Comparison of ENCODE assay signal across 19 cellular contexts in genomic region chr6:7557652-7558051, GRCh38. TPM values are rescaled to one million over a fixed set of nuclear protein-coding genes. Genes with fewer than 3 reads are reported as not detected.
DNase-seq lines count a peak whose midpoint lies in the region; ATAC-seq, FAIRE-seq and TF ChIP-seq lines count a peak whose summit lies in the region.
"Had no signal": no experiment of that assay in that cellular context is flagged by ENCODE, and none has a peak within 500 bp of the region (broad histone marks: within the 10 kb centered on the region; RNA-seq: fewer than 3 reads in every experiment).

No MANE protein-coding gene starts in this region.

- H3K4me3 ChIP-seq in A549, result no peak overlapping the region
- H3K4me3 ChIP-seq in IMR-90 (ENCODE audit: insufficient read depth, low read depth, low read length), result no peak overlapping the region
- no peak overlapping the region for H3K4me3 ChIP-seq in prostate gland

- H2AFZ ChIP-seq in IMR-90 (replicated peaks; ENCODE audit: low read length, poor library complexity), result no peak overlapping the region

- H3K36me3 Mint-ChIP-seq in WTC11, result peaks cover 47% of the 10 kb centered on the region
- H3K36me3 Mint-ChIP-seq: CD14-positive monocyte; CD8-positive, alpha-beta T cell had no signal

- no peak overlapping the region for H2BK5ac ChIP-seq in IMR-90 (ENCODE audit: low read depth, low read length, poor library complexity, severe bottlenecking)

- no peak overlapping the region for H3K18ac ChIP-seq in IMR-90 (ENCODE audit: low read depth, low read length)

- TF ChIP-seq CTCF in A549 (IDR thresholded peaks at IDR 0.05) (no peak), IMR-90 (conservative IDR thresholded peaks at IDR 0.05; ENCODE audit: low read depth, low read length) (no peak), WTC11 (IDR thresholded peaks at IDR 0.05) (no peak), prostate gland (IDR thresholded peaks at IDR 0.05) (no peak)

- 0 out of 2 replicates have a peak overlapping the region, but pooled peaks have one; percentile 43 for H3K27ac Mint-ChIP-seq in WTC11
- H3K27ac Mint-ChIP-seq: CD14-positive monocyte; CD8-positive, alpha-beta T cell; HFFc6 had no signal

- H3K36me3 ChIP-seq in IMR-90 (ENCODE audit: control insufficient read depth, insufficient read depth, low read length) (peaks cover 4% of the 10 kb centered on the region; the same call in 1 of the 2 replicates), prostate gland (no peaks in the 10 kb centered on the region)
- H3K36me3 ChIP-seq: BE2C had no signal

- dilution Hi-C loops in IMR-90 (cut with HindIII; ENCODE audit: low sequenced_read_pairs, unreplicated experiment), result no loop called here

- no TSS peak for BruUV-seq in IMR-90 (replicated peaks; lab: Mats Ljungman, UMichigan)

- no peaks in the 10 kb centered on the region for H3K9me3 ChIP-seq in A549
- no peaks in the 10 kb centered on the region for H3K9me3 ChIP-seq in IMR-90 (ENCODE audit: control insufficient read depth, insufficient read depth, low read length)
- no peaks in the 10 kb centered on the region for H3K9me3 ChIP-seq in prostate gland
- H3K9me3 ChIP-seq: BE2C had no signal

- no peak overlapping the region for H2AK9ac ChIP-seq in IMR-90 (replicated peaks; ENCODE audit: low read depth, low read length, poor library complexity)

- H3K27me3 Mint-ChIP-seq in WTC11 (ENCODE audit: low read depth), result no peaks in the 10 kb centered on the region

- no peak overlapping the region for H3K56ac ChIP-seq in IMR-90 (ENCODE audit: extremely low read depth, insufficient read depth, low read length)

- CTCF ChIA-PET in A549 (lab: Yijun Ruan, JAX), result interaction anchor here (0.5 kb wide), 1 partner anchor 92 kb away, joined by 4 read pairs; no protein-coding TSS in a partner anchor
- CTCF ChIA-PET in IMR-90 (lab: Yijun Ruan, JAX), result no interaction called here
- CTCF ChIA-PET in WTC11 (lab: Charles Lee), result no interaction called here

- H2AK5ac ChIP-seq in IMR-90 (ENCODE audit: low read depth, low read length), result no peak overlapping the region

- TF ChIP-seq POLR2A in A549 (IDR thresholded peaks at IDR 0.05; ENCODE audit: low read length) (no peak), IMR-90 (IDR thresholded peaks at IDR 0.05; ENCODE audit: low read depth, low read length) (no peak), prostate gland (IDR thresholded peaks at IDR 0.05) (no peak)

- H3K27me3 ChIP-seq in IMR-90 (ENCODE audit: control insufficient read depth, insufficient read depth, low read length), result no peaks in the 10 kb centered on the region; the same call in 1 of the 2 replicates
- no peaks in the 10 kb centered on the region for H3K27me3 ChIP-seq in prostate gland (replicated peaks; ENCODE audit: insufficient read depth)

- H3K14ac ChIP-seq in IMR-90 (replicated peaks; ENCODE audit: low read depth, low read length), result no peak overlapping the region

- TF ChIP-seq RAD21 in A549 (conservative IDR thresholded peaks at IDR 0.05 in 1 of 2, IDR thresholded peaks at IDR 0.05 in 1 of 2), result no peak
- TF ChIP-seq RAD21 in IMR-90 (IDR thresholded peaks at IDR 0.05; ENCODE audit: low read length), result no peak

- in situ Hi-C loops in IMR-90 (cut with MboI; ENCODE audit: low sequenced_read_pairs), result no loop called here

- FAIRE-seq in A549 (lab: Jason Lieb, UNC), result no peak
- FAIRE-seq: A204.1, GM12892, GM19239 had no signal

- H3K79me1 ChIP-seq in IMR-90 (ENCODE audit: low read depth in 1 of 2, low read length in 2 of 2), result peaks cover 3 to 16% of the 10 kb centered on the region in 2 experiments; a peak in 1 of 4 replicates

- peaks cover 7% of the 10 kb centered on the region for H3K4me1 Mint-ChIP-seq in WTC11
- H3K4me1 Mint-ChIP-seq: CD14-positive monocyte had no signal

- DNase-seq in A549 (ENCODE audit: low read depth in 1 of 2, low spot score in 1 of 2), result no peak
- DNase-seq in IMR-90, result no peak
- no peak for DNase-seq in WTC11 (ENCODE audit: low spot score)
- DNase-seq in prostate gland (ENCODE audit: low spot score), result no peak
- DNase-seq in NCI-H1930 (lab: John Stamatoyannopoulos, UW), result no peak
- no peak for DNase-seq in activated T-cell treated with anti-CD3 and anti-CD28 coated beads for 4 hours
- DNase-seq: BE2C; CD8-positive, alpha-beta T cell; COR-L47; DND-41; GDM1; HCEC 1CT; HFFc6 had no signal

- H2BK15ac ChIP-seq in IMR-90 (ENCODE audit: low read depth, low read length), result no peak overlapping the region

- no peak overlapping the region for H3K4ac ChIP-seq in IMR-90 (ENCODE audit: low read depth, low read length)

- no peak overlapping the region for H4K5ac ChIP-seq in IMR-90 (ENCODE audit: low read depth, low read length)

- no peak overlapping the region for H3K23ac ChIP-seq in IMR-90 (ENCODE audit: low read depth, low read length)

- H2BK20ac ChIP-seq in IMR-90 (ENCODE audit: low read depth, low read length), result no peak overlapping the region

- POLR2A ChIA-PET in A549 (lab: Yijun Ruan, JAX) (no interaction called here), IMR-90 (lab: Charles Lee; ENCODE audit: unreplicated experiment) (no interaction called here), WTC11 (lab: Charles Lee) (no interaction called here)

- intact Hi-C loops in IMR-90 (cut with micrococcal nuclease), result no loop called here
- intact Hi-C loops in prostate gland (cut with DNase I), result no loop called here

- ATAC-seq in A549 (no peak), IMR-90 (ENCODE audit: low read depth) (no peak), WTC11 (no peak), GM19035 (IDR thresholded peaks at IDR 0.05; ENCODE audit: unreplicated experiment) (no peak)
- ATAC-seq: CD8-positive, alpha-beta T cell had no signal

- H3K4me2 ChIP-seq in A549 (no peak overlapping the region), IMR-90 (ENCODE audit: low read depth, low read length) (no peak overlapping the region)

- no peak for TF ChIP-seq EP300 in A549 (IDR thresholded peaks at IDR 0.05)

- H4K91ac ChIP-seq in IMR-90 (ENCODE audit: insufficient read depth, low read depth, low read length), result no peak overlapping the region

- H3K9me3 Mint-ChIP-seq in WTC11, result no peaks in the 10 kb centered on the region
- H3K9me3 Mint-ChIP-seq: CD14-positive monocyte; CD8-positive, alpha-beta T cell; HFFc6 had no signal

- no peak overlapping the region for H3K9ac ChIP-seq in IMR-90 (ENCODE audit: low read depth, low read length)

- peaks cover 10% of the 10 kb centered on the region; the same call in 1 of the 2 replicates for H3K9me1 ChIP-seq in IMR-90 (ENCODE audit: insufficient read depth, low read length)

- WGBS in A549 (ENCODE audit: missing lambda C conversion rate), result 83% methylated on average over 2 of the region's 2 CpGs
- WGBS in IMR-90 (ENCODE audit: extremely low coverage in 2 of 2, insufficient read length in 1 of 2), 2 experiments, result no CpG with 5 or more reads among the region's 2 CpGs
- 32% methylated on average over 2 of the region's 2 CpGs for WGBS in prostate gland

- H4K20me1 ChIP-seq in IMR-90 (ENCODE audit: insufficient read depth, low read length), result no peaks in the 10 kb centered on the region; the same call in 1 of the 2 replicates

- H4K8ac ChIP-seq in IMR-90 (ENCODE audit: low read depth in 2 of 2, low read length in 2 of 2), result no peak overlapping the region

- H2BK120ac ChIP-seq in IMR-90 (ENCODE audit: low read depth, low read length), result no peak overlapping the region

- H3K4me1 ChIP-seq in A549 (no peaks in the 10 kb centered on the region), IMR-90 (ENCODE audit: control insufficient read depth, insufficient read depth, low read length) (0 out of 2 replicates have a peak, but pooled peaks cover 3% of the 10 kb centered on the region), prostate gland (replicated peaks) (peaks cover 9% of the 10 kb centered on the region)
- H3K4me1 ChIP-seq: BE2C had no signal

- no peak overlapping the region for H3K4me3 Mint-ChIP-seq in WTC11
- H3K4me3 Mint-ChIP-seq: CD8-positive, alpha-beta T cell; HFFc6 had no signal

- H3K27ac ChIP-seq in A549 (no peak overlapping the region), IMR-90 (ENCODE audit: insufficient read depth, low read length) (no peak overlapping the region), prostate gland (peak overlapping the region; percentile 61 to 67)
- H3K27ac ChIP-seq: HL-60 had no signal

TF ChIP-seq in A549, 52 proteins besides CTCF, POLR2A, EP300 and RAD21 (continues in another document):
- TF ChIP-seq HEYL (CRISPR knock-in tag; IDR thresholded peaks at IDR 0.05) (no peak), JUNB (IDR thresholded peaks at IDR 0.05) (no peak), MAFK (IDR thresholded peaks at IDR 0.05; ENCODE audit: partially characterized antibody) (peak; percentile 48)

TF ChIP-seq in IMR-90, 13 proteins besides CTCF, POLR2A, EP300 and RAD21:
- no peak for TF ChIP-seq RFX5 (IDR thresholded peaks at IDR 0.05; ENCODE audit: low read depth, low read length)
- TF ChIP-seq MAFK (IDR thresholded peaks at IDR 0.05; ENCODE audit: low read depth, low read length), result peak; percentile 71
- no peak for TF ChIP-seq FOS (IDR thresholded peaks at IDR 0.05; ENCODE audit: low read depth, low read length)

TF ChIP-seq in WTC11, 78 proteins besides CTCF, POLR2A, EP300 and RAD21 (continues in another document):
- no peak for TF ChIP-seq CREM (CRISPR knock-in tag; IDR thresholded peaks at IDR 0.05)

RNA-seq across cellular contexts. Expression of gene DSP, which starts 16.2 kb away (rescaled TPM):
- polyA plus RNA-seq in A549 (2011; rRNA removed) (34.1 and 45.4 TPM in 2 replicates), A549 (2017; fragmentation: RNase III; extraction: RNeasy Plus Mini Kit Qiagen cat#74134 plus additional on column Dnase treatment) (12.9 to 15.2 TPM (median 14.1 TPM) in 3 replicates), IMR-90 (2012; rRNA removed) (6.8 and 7.1 TPM in 2 replicates)
- 5.0 and 5.3 TPM in 2 replicates for polyA plus RNA-seq in A549 (2012; cell fraction: cytosol; rRNA removed)
- 10.2 and 13.4 TPM in 2 replicates for polyA plus RNA-seq in A549 (2012; cell fraction: nucleus; rRNA removed)
- 60.2 and 72.2 TPM in 2 replicates for polyA minus RNA-seq in A549 (2011; rRNA and poly(A)+ RNA removed)
- total RNA-seq in IMR-90 (2012; rRNA removed) (20.1 and 23.6 TPM in 2 replicates), WTC11 (2021) (74.5 to 77.0 TPM (median 76.1 TPM) in 3 replicates), prostate gland (100 to 1,000 TPM in 1 of 2 donors, 10 to 100 TPM in 1; 60.6 to 211 TPM)
- polyA plus RNA-seq in IMR-90 (2012; cell fraction: cytosol; rRNA removed), result 2.5 and 2.9 TPM in 2 replicates
- polyA plus RNA-seq in IMR-90 (2012; cell fraction: nucleus; rRNA removed; ENCODE audit: low replicate concordance), result 4.1 and 10.9 TPM in 2 replicates
- polyA plus RNA-seq: CD14-positive monocyte had no signal

RNA-seq across cellular contexts. Expression of gene SNRNP48, which starts 32.3 kb away (rescaled TPM):
- 10.6 and 13.7 TPM in 2 replicates for polyA plus RNA-seq in A549 (2011; rRNA removed)
- 3.5 and 4.2 TPM in 2 replicates for polyA plus RNA-seq in A549 (2012; cell fraction: cytosol; rRNA removed)
- polyA plus RNA-seq in A549 (2012; cell fraction: nucleus; rRNA removed), result 2.6 and 4.1 TPM in 2 replicates
- polyA plus RNA-seq in A549 (2017; fragmentation: RNase III; extraction: RNeasy Plus Mini Kit Qiagen cat#74134 plus additional on column Dnase treatment), result 12.8 to 13.9 TPM (median 13.0 TPM) in 3 replicates
- 3.0 and 3.3 TPM in 2 replicates for polyA minus RNA-seq in A549 (2011; rRNA and poly(A)+ RNA removed)
- total RNA-seq in IMR-90 (2012; rRNA removed), result 5.2 and 9.4 TPM in 2 replicates
- polyA plus RNA-seq in IMR-90 (2012; rRNA removed), result 4.0 and 6.2 TPM in 2 replicates
- 0.92 and 1.0 TPM in 2 replicates for polyA plus RNA-seq in IMR-90 (2012; cell fraction: cytosol; rRNA removed)
- polyA plus RNA-seq in IMR-90 (2012; cell fraction: nucleus; rRNA removed; ENCODE audit: low replicate concordance), result 3.8 and 13.3 TPM in 2 replicates
- total RNA-seq in WTC11 (2021), result 17.6 to 24.0 TPM (median 21.4 TPM) in 3 replicates
- total RNA-seq in prostate gland, result 10 to 100 TPM; 13.1 to 19.9 TPM

Comparison
In these comparisons a context has a peak if more than half of its experiments do, and no peak if none do; other contexts are left out.
1. H3K27ac ChIP-seq: peak in prostate gland (2 of 2); none in A549 (0 of 2) and IMR-90 (single experiment).